ENCODE assay signal across 8 cellular contexts in the genomic region with DNA sequence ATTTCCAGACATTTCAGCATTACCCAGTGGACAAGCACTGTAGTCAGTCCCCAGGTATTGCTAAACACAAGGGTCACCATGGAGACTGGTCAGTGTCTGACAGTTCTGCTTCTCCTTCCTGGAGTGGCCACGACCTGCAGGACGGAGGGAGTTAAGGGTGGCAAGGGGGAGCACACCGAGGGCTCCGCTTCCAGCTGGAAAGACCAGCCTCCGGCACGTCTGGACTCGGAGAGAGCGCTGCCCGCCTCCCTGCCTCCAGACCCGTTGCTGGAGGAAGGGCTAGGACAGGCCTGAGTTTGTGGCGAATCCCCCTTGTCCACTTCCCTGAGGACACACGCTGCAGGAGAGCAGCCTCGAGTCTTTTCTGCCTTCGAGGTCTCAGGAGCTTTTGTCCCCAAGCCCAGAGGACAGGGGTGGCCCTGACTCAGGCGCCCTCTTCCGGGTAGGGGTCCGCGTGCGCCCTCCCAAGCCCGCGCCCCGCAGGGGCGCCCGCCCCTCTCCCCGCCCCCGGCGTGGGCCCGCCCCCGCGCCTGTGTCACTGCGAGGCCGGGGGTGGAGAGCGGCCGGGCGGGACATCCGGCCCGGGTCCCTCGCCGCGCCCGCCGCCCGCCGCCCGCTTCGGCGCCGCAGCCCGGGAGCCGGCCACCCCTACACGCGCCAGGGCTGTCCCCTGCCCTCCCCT. TPM values are rescaled to one million over a fixed set of nuclear protein-coding genes. Genes with fewer than 3 reads are reported as not detected.
DNase-seq lines count a peak whose midpoint lies in the region; ATAC-seq, FAIRE-seq and TF ChIP-seq lines count a peak whose summit lies in the region.

A gene with protein sequence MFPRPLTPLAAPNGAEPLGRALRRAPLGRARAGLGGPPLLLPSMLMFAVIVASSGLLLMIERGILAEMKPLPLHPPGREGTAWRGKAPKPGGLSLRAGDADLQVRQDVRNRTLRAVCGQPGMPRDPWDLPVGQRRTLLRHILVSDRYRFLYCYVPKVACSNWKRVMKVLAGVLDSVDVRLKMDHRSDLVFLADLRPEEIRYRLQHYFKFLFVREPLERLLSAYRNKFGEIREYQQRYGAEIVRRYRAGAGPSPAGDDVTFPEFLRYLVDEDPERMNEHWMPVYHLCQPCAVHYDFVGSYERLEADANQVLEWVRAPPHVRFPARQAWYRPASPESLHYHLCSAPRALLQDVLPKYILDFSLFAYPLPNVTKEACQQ (plus strand): TSS at position 562 of the 682 bp plus-strand sequence. CDS start 230 bp downstream, outside the sequence.

- H3K9me3 ChIP-seq in neuronal stem cell (replicated peaks in 1 of 2; ENCODE audit: control insufficient read depth in 2 of 2, insufficient read depth in 1 of 2, low read depth in 1 of 2, low read length in 2 of 2) (no peaks in the 10 kb centered on the region), upper lobe of left lung (no peaks in the 10 kb centered on the region)

- H3K9ac ChIP-seq in neuronal stem cell (ENCODE audit: low read depth, low read length, poor library complexity): peak within 1 kb of the TSS; percentile 96

- no peaks in the 10 kb centered on the region for H3K9me3 Mint-ChIP-seq in activated naive CD4-positive, alpha-beta T cell treated with anti-CD3 and anti-CD28 coated beads for 36 hours

- H3K27ac Mint-ChIP-seq in activated naive CD4-positive, alpha-beta T cell treated with anti-CD3 and anti-CD28 coated beads for 36 hours: peak within 1 kb of the TSS; percentile 25

- peak within 1 kb of the TSS; percentile 90 for H3K4me2 ChIP-seq in neuronal stem cell (ENCODE audit: insufficient read depth, low read length, poor library complexity, severe bottlenecking)

- H2BK5ac ChIP-seq in neuronal stem cell (ENCODE audit: low read length): peak within 1 kb of the TSS; percentile 95

- H3K79me1 ChIP-seq in neuronal stem cell (ENCODE audit: low read depth, low read length): peaks cover 8% of the 10 kb centered on the region

- no peak within 1 kb of the TSS for H2AFZ ChIP-seq in neuronal stem cell (ENCODE audit: low read length)

- H3K4me1 Mint-ChIP-seq in activated naive CD4-positive, alpha-beta T cell treated with anti-CD3 and anti-CD28 coated beads for 36 hours (ENCODE audit: low read depth): peaks cover 28% of the 10 kb centered on the region

- TF ChIP-seq POLR2A in Raji (IDR thresholded peaks at IDR 0.05; ENCODE audit: insufficient read depth, low read depth, low read length) (peak; percentile 63), upper lobe of left lung (IDR thresholded peaks at IDR 0.05) (peak in 1 of 4 donors; percentile 45)

- H3K27me3 ChIP-seq in neuronal stem cell (ENCODE audit: control insufficient read depth in 3 of 3, insufficient read depth in 3 of 3, low read depth in 1 of 3, low read length in 3 of 3) (no peaks in the 10 kb centered on the region), upper lobe of left lung (no peaks in the 10 kb centered on the region)

- no peak for FAIRE-seq in frontal cortex (lab: Jason Lieb, UNC)

- peak in 1 of 6 experiments; percentile 7 for TF ChIP-seq CTCF in upper lobe of left lung (IDR thresholded peaks at IDR 0.05)

- no CpG with 5 or more reads among the region's 52 CpGs for WGBS in neuronal stem cell (ENCODE audit: extremely low coverage in 2 of 2, insufficient read length in 2 of 2, insufficient replicate concordance in 1 of 2), 2 donors
- WGBS in upper lobe of left lung, 2 donors: 0 to 13% methylated on average over 1 to 16 of the region's 52 CpGs

- TF ChIP-seq EP300 in upper lobe of left lung (IDR thresholded peaks at IDR 0.05): no peak

- H3K27ac ChIP-seq in neuronal stem cell (replicated peaks; ENCODE audit: low read length): peak within 1 kb of the TSS; percentile 73
- H3K27ac ChIP-seq in upper lobe of left lung: peak within 1 kb of the TSS; percentile 86 to 93 (median 90)

- ATAC-seq in GM18868 (IDR thresholded peaks at IDR 0.05; ENCODE audit: unreplicated experiment): peak; percentile 75
- peak; percentile 47 for ATAC-seq in HG03439 (IDR thresholded peaks at IDR 0.05; ENCODE audit: unreplicated experiment)
- peak; percentile 78 to 93 for ATAC-seq in upper lobe of left lung (ENCODE audit: low FRiP score in 2 of 2)

- H2BK15ac ChIP-seq in neuronal stem cell (ENCODE audit: low read length): peak within 1 kb of the TSS; percentile 77

- H3K36me3 Mint-ChIP-seq in activated naive CD4-positive, alpha-beta T cell treated with anti-CD3 and anti-CD28 coated beads for 36 hours (ENCODE audit: low read depth): peaks cover 5% of the 10 kb centered on the region

- intact Hi-C loops in activated naive CD4-positive, alpha-beta T cell treated with anti-CD3 and anti-CD28 coated beads for 36 hours (cut with micrococcal nuclease): loop anchor here (1.0 to 2.0 kb wide), 4 partner anchors 18 to 36 kb away; no protein-coding TSS in a partner anchor

- peak within 1 kb of the TSS; percentile 93 for H2AK5ac ChIP-seq in neuronal stem cell (ENCODE audit: low read depth, low read length)

- H3K18ac ChIP-seq in neuronal stem cell (ENCODE audit: low read length): peak within 1 kb of the TSS; percentile 99

- peak within 1 kb of the TSS in 1 of 2 donors; percentile 90 for H3K4me3 ChIP-seq in neuronal stem cell (ENCODE audit: low read length in 2 of 2)
- H3K4me3 ChIP-seq in upper lobe of left lung: peak within 1 kb of the TSS; percentile 75 to 94 (median 78)

- H3K27me3 Mint-ChIP-seq in activated naive CD4-positive, alpha-beta T cell treated with anti-CD3 and anti-CD28 coated beads for 36 hours (ENCODE audit: low read depth): no peaks in the 10 kb centered on the region

- H3K14ac ChIP-seq in neuronal stem cell (ENCODE audit: low read length): peak within 1 kb of the TSS; percentile 94

- peak within 1 kb of the TSS; percentile 83 for H3K4me3 Mint-ChIP-seq in activated naive CD4-positive, alpha-beta T cell treated with anti-CD3 and anti-CD28 coated beads for 36 hours

- DNase-seq in AG20443 (ENCODE audit: low spot score) (peak; percentile 92), frontal cortex (ENCODE audit: low spot score in 2 of 2) (peak; percentile 85 to 88), neuronal stem cell (ENCODE audit: low spot score) (peak; percentile 63), upper lobe of left lung (peak; percentile 65 to 94)
- DNase-seq in activated naive CD4-positive, alpha-beta T cell treated with anti-CD3 and anti-CD28 coated beads for 36 hours: peak; percentile 43

- peak within 1 kb of the TSS; percentile 82 for H3K23ac ChIP-seq in neuronal stem cell (ENCODE audit: low read depth, low read length, poor library complexity)

- peak within 1 kb of the TSS; percentile 77 for H2BK12ac ChIP-seq in neuronal stem cell (ENCODE audit: low read length)

- peak within 1 kb of the TSS; percentile 85 for H2BK120ac ChIP-seq in neuronal stem cell (ENCODE audit: low read depth, low read length)

- H3K4me1 ChIP-seq in neuronal stem cell (ENCODE audit: control insufficient read depth in 2 of 2, insufficient read depth in 1 of 2, low read depth in 1 of 2, low read length in 2 of 2) (peaks cover 0 to 15% of the 10 kb centered on the region in 2 donors), upper lobe of left lung (peaks cover 12 to 31% (median 15%) of the 10 kb centered on the region in 4 donors)

- H3K36me3 ChIP-seq in neuronal stem cell (replicated peaks in 1 of 2; ENCODE audit: control insufficient read depth in 2 of 2, insufficient read depth in 2 of 2, low read length in 2 of 2) (peaks cover 10 to 40% of the 10 kb centered on the region in 2 donors), upper lobe of left lung (peaks cover 0 to 14% (median 9%) of the 10 kb centered on the region in 4 donors)

- CTCF ChIA-PET in activated naive CD4-positive, alpha-beta T cell treated with anti-CD3 and anti-CD28 coated beads for 36 hours (lab: Charles Lee): interaction anchor here (0.9 to 1.8 kb wide), 6 partner anchors 12 to 104 kb away, joined by 3 to 6 read pairs (median 4); no protein-coding TSS in a partner anchor

- peak within 1 kb of the TSS; percentile 76 for H3K4ac ChIP-seq in neuronal stem cell (ENCODE audit: low read length)

- peak within 1 kb of the TSS; percentile 92 for H4K8ac ChIP-seq in neuronal stem cell (ENCODE audit: low read depth, low read length)

- H4K91ac ChIP-seq in neuronal stem cell (ENCODE audit: low read depth, low read length, poor library complexity): peak within 1 kb of the TSS; percentile 67

RNA-seq across cellular contexts. Expression of the gene that starts here (rescaled TPM):
- 1 to 10 TPM; 4.4 to 4.6 TPM for total RNA-seq in activated naive CD4-positive, alpha-beta T cell treated with anti-CD3 and anti-CD28 coated beads for 36 hours
- total RNA-seq in frontal cortex (0.82 TPM), upper lobe of left lung (10 to 100 TPM in 5 of 6 donors, 1 to 10 TPM in 1; 3.1 to 20.6 (median 14.6) TPM)
- polyA plus RNA-seq in neuronal stem cell (2013, experiment 1 of 2): 24.1 TPM
- polyA plus RNA-seq in neuronal stem cell (2013, experiment 2 of 2): 23.7 TPM

Comparison
In these comparisons a context has a peak if more than half of its experiments do, and no peak if none do; other contexts are left out.
1. Peak in DNase-seq in frontal cortex; RNA of the gene not detected or under 1 TPM.